Comparison of ENCODE assay signal across 11 cellular contexts in the genomic region with DNA sequence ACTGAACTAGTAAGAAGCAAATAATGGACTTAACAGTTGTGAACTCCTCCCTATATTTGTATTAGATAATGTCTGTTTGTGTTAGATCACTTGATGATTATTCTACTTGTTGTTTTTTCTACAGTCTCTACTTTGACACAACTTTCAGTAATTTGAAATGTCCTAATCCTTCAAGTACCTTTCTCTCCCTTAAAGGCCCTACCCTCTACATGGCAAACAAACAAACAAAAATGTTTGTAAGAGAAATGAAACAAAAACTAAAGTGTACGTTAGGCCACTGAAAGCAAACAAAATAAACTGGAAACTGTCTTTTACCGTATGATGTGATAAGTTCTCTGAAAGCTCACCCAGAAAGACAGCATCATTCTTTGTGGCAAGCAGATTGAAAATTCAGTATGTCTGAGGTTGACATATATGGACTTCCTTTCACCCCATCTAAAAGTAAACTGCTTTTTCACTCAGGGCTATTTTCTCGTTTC.
DNase-seq lines count a peak whose midpoint lies in the region; ATAC-seq and TF ChIP-seq lines count a peak whose summit lies in the region.
"Had no signal": no experiment of that assay in that cellular context is flagged by ENCODE, and none has a peak within 500 bp of the region (broad histone marks: within the 10 kb centered on the region; RNA-seq: fewer than 3 reads in every experiment).

No MANE protein-coding gene starts in this region.

- no peaks in the 10 kb centered on the region for H3K9me3 Mint-ChIP-seq in activated naive CD4-positive, alpha-beta T cell treated with anti-CD3 and anti-CD28 coated beads, Interleukin-2, amount 10 ng/mL, durations not matched to agents 7 days and 5 days
- no peaks in the 10 kb centered on the region for H3K9me3 Mint-ChIP-seq in activated naive CD4-positive, alpha-beta T cell treated with anti-CD3 and anti-CD28 coated beads, Interleukin-2, amount 50 U/mL, for 72 hours
- no peaks in the 10 kb centered on the region for H3K9me3 Mint-ChIP-seq in stimulated activated naive B cell treated with anti-CD40 and anti-IgM and Interleukin-4, amounts not matched to agents 10 μg/mL and 1 μg/mL and 100 μg/mL, for 72 hours
- H3K9me3 Mint-ChIP-seq in activated CD4-positive, alpha-beta T cell treated with anti-CD3 and anti-CD28 coated beads for 36 hours (ENCODE audit: low read depth), result no peaks in the 10 kb centered on the region

- intact Hi-C loops in activated CD4-positive, alpha-beta T cell treated with anti-CD3 and anti-CD28 coated beads for 36 hours (cut with DNase I, micrococcal nuclease), result no loop called here

- ATAC-seq in activated naive CD4-positive, alpha-beta T cell treated with anti-CD3 and anti-CD28 coated beads, Interleukin-2, amount 50 U/mL, for 72 hours, result no peak
- peak; percentile 78 for ATAC-seq in HG03045 (IDR thresholded peaks at IDR 0.05; ENCODE audit: unreplicated experiment)
- peak; percentile 66 for ATAC-seq in SK-N-SH treated with all-trans-retinoic acid at 6 μM for 48 hours
- peak; percentile 27 to 29 for ATAC-seq in stimulated activated naive B cell treated with anti-CD40 and anti-IgM and Interleukin-4, amounts not matched to agents 10 μg/mL and 1 μg/mL and 100 μg/mL, for 72 hours (replicated peaks)
- no peak for ATAC-seq in activated CD4-positive, alpha-beta T cell treated with anti-CD3 and anti-CD28 coated beads for 36 hours
- ATAC-seq: upper lobe of right lung had no signal

- H3K36me3 Mint-ChIP-seq in activated naive CD4-positive, alpha-beta T cell treated with anti-CD3 and anti-CD28 coated beads, Interleukin-2, amount 10 ng/mL, durations not matched to agents 7 days and 5 days, result no peaks in the 10 kb centered on the region
- no peaks in the 10 kb centered on the region for H3K36me3 Mint-ChIP-seq in activated naive CD4-positive, alpha-beta T cell treated with anti-CD3 and anti-CD28 coated beads, Interleukin-2, amount 50 U/mL, for 72 hours
- H3K36me3 Mint-ChIP-seq in stimulated activated naive B cell treated with anti-CD40 and anti-IgM and Interleukin-4, amounts not matched to agents 10 μg/mL and 1 μg/mL and 100 μg/mL, for 72 hours, result no peaks in the 10 kb centered on the region
- no peaks in the 10 kb centered on the region for H3K36me3 Mint-ChIP-seq in activated CD4-positive, alpha-beta T cell treated with anti-CD3 and anti-CD28 coated beads for 36 hours (ENCODE audit: low read depth)

- no peak for DNase-seq in activated naive CD4-positive, alpha-beta T cell treated with anti-CD3 and anti-CD28 coated beads, Interleukin-2, amount 10 ng/mL, durations not matched to agents 7 days and 5 days
- no peak for DNase-seq in activated naive CD4-positive, alpha-beta T cell treated with anti-CD3 and anti-CD28 coated beads, Interleukin-2, amount 50 U/mL, for 72 hours (ENCODE audit: low spot score in 2 of 2)
- DNase-seq in stimulated activated naive B cell treated with anti-CD40 and anti-IgM and Interleukin-4, amounts not matched to agents 10 μg/mL and 1 μg/mL and 100 μg/mL, for 72 hours, result no peak
- DNase-seq in NCI-H1417 treated with DMSO at 0.1 percent for 48 hours (lab: John Stamatoyannopoulos, UW), result no peak
- no peak for DNase-seq in hippocampal formation (lab: John Stamatoyannopoulos, UW)
- no peak for DNase-seq in activated CD4-positive, alpha-beta T cell treated with anti-CD3 and anti-CD28 coated beads for 36 hours
- DNase-seq: BE2C, sigmoid colon, upper lobe of right lung had no signal

- H3K27ac Mint-ChIP-seq in activated naive CD4-positive, alpha-beta T cell treated with anti-CD3 and anti-CD28 coated beads, Interleukin-2, amount 10 ng/mL, durations not matched to agents 7 days and 5 days, result peak overlapping the region; percentile 61
- H3K27ac Mint-ChIP-seq in activated naive CD4-positive, alpha-beta T cell treated with anti-CD3 and anti-CD28 coated beads, Interleukin-2, amount 50 U/mL, for 72 hours, result no peak overlapping the region
- H3K27ac Mint-ChIP-seq in stimulated activated naive B cell treated with anti-CD40 and anti-IgM and Interleukin-4, amounts not matched to agents 10 μg/mL and 1 μg/mL and 100 μg/mL, for 72 hours, result no peak overlapping the region
- no peak overlapping the region for H3K27ac Mint-ChIP-seq in activated CD4-positive, alpha-beta T cell treated with anti-CD3 and anti-CD28 coated beads for 36 hours

- peaks cover 6% of the 10 kb centered on the region for H3K4me1 Mint-ChIP-seq in activated naive CD4-positive, alpha-beta T cell treated with anti-CD3 and anti-CD28 coated beads, Interleukin-2, amount 10 ng/mL, durations not matched to agents 7 days and 5 days
- peaks cover 0 to 13% of the 10 kb centered on the region in 2 donors for H3K4me1 Mint-ChIP-seq in stimulated activated naive B cell treated with anti-CD40 and anti-IgM and Interleukin-4, amounts not matched to agents 10 μg/mL and 1 μg/mL and 100 μg/mL, for 72 hours
- peaks cover 3% of the 10 kb centered on the region for H3K4me1 Mint-ChIP-seq in activated CD4-positive, alpha-beta T cell treated with anti-CD3 and anti-CD28 coated beads for 36 hours

- CTCF ChIA-PET in activated naive CD4-positive, alpha-beta T cell treated with anti-CD3 and anti-CD28 coated beads, Interleukin-2, amount 10 ng/mL, durations not matched to agents 7 days and 5 days (lab: Charles Lee), result no interaction called here
- CTCF ChIA-PET in activated CD4-positive, alpha-beta T cell treated with anti-CD3 and anti-CD28 coated beads for 36 hours (lab: Charles Lee), result no interaction called here

- H3K4me3 Mint-ChIP-seq in activated naive CD4-positive, alpha-beta T cell treated with anti-CD3 and anti-CD28 coated beads, Interleukin-2, amount 10 ng/mL, durations not matched to agents 7 days and 5 days, result no peak overlapping the region
- H3K4me3 Mint-ChIP-seq in stimulated activated naive B cell treated with anti-CD40 and anti-IgM and Interleukin-4, amounts not matched to agents 10 μg/mL and 1 μg/mL and 100 μg/mL, for 72 hours, result no peak overlapping the region
- H3K4me3 Mint-ChIP-seq in activated CD4-positive, alpha-beta T cell treated with anti-CD3 and anti-CD28 coated beads for 36 hours, result no peak overlapping the region

- no peaks in the 10 kb centered on the region for H3K27me3 Mint-ChIP-seq in activated naive CD4-positive, alpha-beta T cell treated with anti-CD3 and anti-CD28 coated beads, Interleukin-2, amount 10 ng/mL, durations not matched to agents 7 days and 5 days
- H3K27me3 Mint-ChIP-seq in stimulated activated naive B cell treated with anti-CD40 and anti-IgM and Interleukin-4, amounts not matched to agents 10 μg/mL and 1 μg/mL and 100 μg/mL, for 72 hours, result no peaks in the 10 kb centered on the region
- H3K27me3 Mint-ChIP-seq in activated CD4-positive, alpha-beta T cell treated with anti-CD3 and anti-CD28 coated beads for 36 hours, result peaks cover 2% of the 10 kb centered on the region

- POLR2A ChIA-PET in activated CD4-positive, alpha-beta T cell treated with anti-CD3 and anti-CD28 coated beads for 36 hours (lab: Charles Lee), result no interaction called here

TF ChIP-seq in SK-N-SH treated with all-trans-retinoic acid at 6 μM for 48 hours, 23 proteins besides CTCF, POLR2A, EP300 and RAD21 (continues in another document):
- TF ChIP-seq ZC3H10 (CRISPR knock-in tag; IDR thresholded peaks at IDR 0.05) (no peak), ZNF70 (CRISPR knock-in tag; IDR thresholded peaks at IDR 0.05) (no peak), ARNTL (CRISPR knock-in tag; IDR thresholded peaks at IDR 0.05; ENCODE audit: borderline replicate concordance, low read depth) (no peak), CSRNP3 (CRISPR knock-in tag; IDR thresholded peaks at IDR 0.05) (no peak), GLIS3 (CRISPR knock-in tag; IDR thresholded peaks at IDR 0.05) (no peak), TCF4 (CRISPR knock-in tag; IDR thresholded peaks at IDR 0.05; ENCODE audit: borderline replicate concordance) (no peak), BACH2 (CRISPR knock-in tag; IDR thresholded peaks at IDR 0.05; ENCODE audit: borderline replicate concordance) (no peak), CREB5 (CRISPR knock-in tag; IDR thresholded peaks at IDR 0.05; ENCODE audit: low read depth) (no peak), ZNF565 (CRISPR knock-in tag; conservative IDR thresholded peaks at IDR 0.05; ENCODE audit: low read depth) (no peak), PPARA (CRISPR knock-in tag; IDR thresholded peaks at IDR 0.05; ENCODE audit: borderline replicate concordance) (no peak), ZFP3 (CRISPR knock-in tag; IDR thresholded peaks at IDR 0.05) (no peak), ESRRG (CRISPR knock-in tag; IDR thresholded peaks at IDR 0.05) (no peak), OSR1 (CRISPR knock-in tag; IDR thresholded peaks at IDR 0.05) (no peak)

Comparison
In these comparisons a context has a peak if more than half of its experiments do, and no peak if none do; other contexts are left out.
1. ATAC-seq: peak in HG03045 (single experiment), SK-N-SH treated with all-trans-retinoic acid at 6 μM for 48 hours (single experiment) and stimulated activated naive B cell treated with anti-CD40 and anti-IgM and Interleukin-4, amounts not matched to agents 10 μg/mL and 1 μg/mL and 100 μg/mL, for 72 hours (2 of 2); none in activated naive CD4-positive, alpha-beta T cell treated with anti-CD3 and anti-CD28 coated beads, Interleukin-2, amount 50 U/mL, for 72 hours (0 of 2) and activated CD4-positive, alpha-beta T cell treated with anti-CD3 and anti-CD28 coated beads for 36 hours (single experiment).